7 cellular contexts compared by ENCODE assay signal in genomic region chr17:32142038-32142856, GRCh38. TPM values are rescaled to one million over a fixed set of nuclear protein-coding genes. Genes with fewer than 3 reads are reported as not detected.
A peak's percentile ranks its signal among the peaks of the same experiment; 100 is the strongest.
DNase-seq lines count a peak whose midpoint lies in the region; ATAC-seq, FAIRE-seq and TF ChIP-seq lines count a peak whose summit lies in the region.

RHOT1 (plus strand) TSS chr17:32142502; CDS start chr17:32142693, 191 bp downstream.

- peak; percentile 56 for TF ChIP-seq POLR2A in GM18505 (IDR thresholded peaks at IDR 0.05; ENCODE audit: borderline replicate concordance, extremely low read depth, insufficient read depth, insufficient read length)

- H3K9me3 ChIP-seq in small intestine (ENCODE audit: control insufficient read depth, low read depth), result no peaks in the 10 kb centered on the region

- H3K4me3 ChIP-seq in small intestine (ENCODE audit: low read depth in 1 of 2, low read length in 2 of 2), result peak within 1 kb of the TSS; percentile 99 to 100

- H3K27ac ChIP-seq in small intestine (ENCODE audit: low read depth in 1 of 2, low read length in 1 of 2), result peak within 1 kb of the TSS; percentile 92 to 97

- DNase-seq in NCI-H2081 (lab: John Stamatoyannopoulos, UW) (peak; percentile 77 to 85), UCSD-AML1 (lab: John Stamatoyannopoulos, UW; ENCODE audit: unreplicated experiment) (peak; percentile 90), brain pericyte (ENCODE audit: low read depth, low spot score) (peak; percentile 68), iPS-NIHi11 (ENCODE audit: low spot score) (peak; percentile 79), small intestine (peak; percentile 87)

- ATAC-seq in GM18505 (IDR thresholded peaks at IDR 0.05; ENCODE audit: unreplicated experiment), result peak; percentile 82
- ATAC-seq in HG02970 (IDR thresholded peaks at IDR 0.05; ENCODE audit: low FRiP score, unreplicated experiment), result peak; percentile 78

- 0 to 1% (median 0%) methylated on average over 49 to 84 of the region's 84 CpGs for WGBS in small intestine, 3 donors

- H3K36me3 ChIP-seq in small intestine (ENCODE audit: control insufficient read depth in 2 of 2, insufficient read depth in 2 of 2, low read length in 2 of 2), result no peaks in the 10 kb centered on the region

- H3K4me1 ChIP-seq in small intestine (ENCODE audit: control insufficient read depth in 2 of 2, insufficient read depth in 1 of 2, low read depth in 1 of 2, low read length in 1 of 2), result no peaks in the 10 kb centered on the region

- H3K27me3 ChIP-seq in small intestine (ENCODE audit: control insufficient read depth in 2 of 2, insufficient read depth in 2 of 2, low read length in 2 of 2), result no peaks in the 10 kb centered on the region

- no peak for FAIRE-seq in small intestine (lab: Jason Lieb, UNC)

RNA-seq across cellular contexts. Expression of gene RHOT1, which starts in this region (rescaled TPM):
- 10 to 100 TPM; 23.2 to 61.5 (median 34.3) TPM for polyA plus RNA-seq in small intestine

Comparison
In these comparisons a context has a peak if more than half of its experiments do, and no peak if none do; other contexts are left out.
1. Peak in every context shown above with its lines: DNase-seq, ATAC-seq, H3K4me3 ChIP-seq and H3K27ac ChIP-seq.